ENCODE assay signal across 11 cellular contexts in genomic region chr5:157109744-157110143, GRCh38. TPM values are rescaled to one million over a fixed set of nuclear protein-coding genes. Genes with fewer than 3 reads are reported as not detected.
A peak's percentile ranks its signal among the peaks of the same experiment; 100 is the strongest.
DNase-seq lines count a peak whose midpoint lies in the region; ATAC-seq and TF ChIP-seq lines count a peak whose summit lies in the region.
"Had no signal": no experiment of that assay in that cellular context is flagged by ENCODE, and none has a peak within 500 bp of the region (broad histone marks: within the 10 kb centered on the region; RNA-seq: fewer than 3 reads in every experiment).

No MANE protein-coding gene starts in this region.

- H3K4me3 ChIP-seq in OCI-LY3 (ENCODE audit: low read length) (0 out of 2 replicates have a peak overlapping the region, but pooled peaks have one; percentile 23), SJCRH30 (no peak overlapping the region)

- no peak for TF ChIP-seq CTCF in OCI-LY3 (IDR thresholded peaks at IDR 0.05; ENCODE audit: low read depth, low read length)

- H3K9me3 ChIP-seq in OCI-LY3 (ENCODE audit: insufficient read depth, low read length) (no peaks in the 10 kb centered on the region), SJCRH30 (replicated peaks) (no peaks in the 10 kb centered on the region)

- H3K9me3 Mint-ChIP-seq in memory B cell = no peaks in the 10 kb centered on the region

- H3K4me2 ChIP-seq in OCI-LY3 (ENCODE audit: low read length) = peak overlapping the region; percentile 58

- no peak overlapping the region for H3K9ac ChIP-seq in OCI-LY3 (ENCODE audit: low read length)

- DNase-seq in NK-92 treated with Interleukin-12 subunit alpha and Interleukin-12 subunit beta, amount 100 ng/mL, for 24 hours (lab: John Stamatoyannopoulos, UW) = peak; percentile 21
- DNase-seq in NK-92 (lab: John Stamatoyannopoulos, UW; ENCODE audit: unreplicated experiment) (no peak), memory B cell (ENCODE audit: low spot score in 2 of 2) (no peak), 8988T (no peak), SJCRH30 (no peak), glomerular visceral epithelial cell (ENCODE audit: extremely low spot score) (no peak)

- H3K27me3 ChIP-seq in OCI-LY3 (ENCODE audit: low read depth, low read length) (no peaks in the 10 kb centered on the region), SJCRH30 (no peaks in the 10 kb centered on the region)

- peak overlapping the region; percentile 75 for H3K4me3 Mint-ChIP-seq in memory B cell

- H3K4me1 Mint-ChIP-seq in memory B cell = peaks cover 17% of the 10 kb centered on the region

- H3K36me3 ChIP-seq in OCI-LY3 (replicated peaks; ENCODE audit: low read depth, low read length) (no peaks in the 10 kb centered on the region), SJCRH30 (no peaks in the 10 kb centered on the region)

- no peaks in the 10 kb centered on the region for H3K27me3 Mint-ChIP-seq in memory B cell

- peak overlapping the region; percentile 89 for H3K27ac Mint-ChIP-seq in memory B cell

- H3K4me1 ChIP-seq in OCI-LY3 (ENCODE audit: low read length) (peaks cover 15% of the 10 kb centered on the region), SJCRH30 (peaks cover 12% of the 10 kb centered on the region)

- ATAC-seq in HG02763 (IDR thresholded peaks at IDR 0.05; ENCODE audit: unreplicated experiment) (peak; percentile 68), memory B cell (ENCODE audit: low read depth) (peak; percentile 49)

- H3K36me3 Mint-ChIP-seq in memory B cell = no peaks in the 10 kb centered on the region

- peak overlapping the region; percentile 82 for H2AFZ ChIP-seq in OCI-LY3 (ENCODE audit: low read depth, low read length)

- no peaks in the 10 kb centered on the region for H4K20me1 ChIP-seq in OCI-LY3 (ENCODE audit: insufficient read depth, low read length)

- peak overlapping the region; percentile 29 for H3K27ac ChIP-seq in OCI-LY3 (ENCODE audit: low read length)
- H3K27ac ChIP-seq in SJCRH30 = no peak overlapping the region
- H3K27ac ChIP-seq: 22Rv1 had no signal

- no peaks in the 10 kb centered on the region for H3K79me2 ChIP-seq in OCI-LY3 (ENCODE audit: low read length)

RNA-seq across cellular contexts. Expression of gene HAVCR2, which starts 0.9 kb away (rescaled TPM):
- 0.99 and 1.1 TPM in 2 replicates for total RNA-seq in SJCRH30 (2014; rRNA removed; shearing (Covaris generic))

RNA-seq across cellular contexts. Expression of gene MED7, which starts 32.9 kb away (rescaled TPM):
- 14.0 and 16.4 TPM in 2 replicates for total RNA-seq in SJCRH30 (2014; rRNA removed; shearing (Covaris generic))

RNA-seq across cellular contexts. Expression of gene HAVCR1, which starts 50.8 kb away (rescaled TPM):
- 0.18 TPM in 1 of 2 replicates, not detected in the other for total RNA-seq in SJCRH30 (2014; rRNA removed; shearing (Covaris generic))
- total RNA-seq: RPMI7951 had no signal

RNA-seq across cellular contexts. Expression of gene GARIN3, which starts 56.3 kb away (rescaled TPM):
- total RNA-seq in SJCRH30 (2014; rRNA removed; shearing (Covaris generic)) = not detected in 2 replicates
- total RNA-seq: epithelial cell of proximal tubule, RPMI7951 had no signal
